In the genomic region with DNA sequence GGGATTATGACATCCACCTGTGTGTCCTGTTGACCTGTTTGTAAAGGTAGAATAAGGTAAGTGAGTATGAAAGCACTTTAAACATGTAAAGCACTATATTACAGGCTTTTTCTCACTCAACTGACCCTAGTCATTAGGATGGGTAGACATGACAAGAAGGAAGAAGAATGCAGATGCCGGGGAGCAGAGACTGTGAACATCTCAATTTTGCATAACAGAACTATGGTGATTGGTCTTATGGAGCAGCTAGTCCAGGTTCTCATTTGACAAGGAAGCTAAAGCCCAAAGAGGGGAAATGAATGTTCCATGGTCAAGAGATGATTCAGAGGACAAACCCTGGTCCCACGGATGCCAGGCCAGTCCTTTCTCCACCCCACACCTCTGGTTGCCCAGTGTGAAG, we compare ENCODE assay signal across 17 cellular contexts.
"Had no signal": no experiment of that assay in that cellular context is flagged by ENCODE, and none has a peak within 500 bp of the region (broad histone marks: within the 10 kb centered on the region; RNA-seq: fewer than 3 reads in every experiment).

No MANE protein-coding gene starts in this region.

- H3K27ac ChIP-seq: breast epithelium, SK-N-MC had no signal

- H3K4me1 ChIP-seq: breast epithelium had no signal

- H3K27me3 ChIP-seq: breast epithelium had no signal

- H3K27me3 Mint-ChIP-seq: activated CD8-positive, alpha-beta T cell treated with anti-CD3 and anti-CD28 coated beads for 36 hours; activated naive CD4-positive, alpha-beta T cell treated with anti-CD3 and anti-CD28 coated beads, Interleukin-2, amount 50 U/mL, for 24 hours had no signal

- H3K27ac Mint-ChIP-seq: activated CD8-positive, alpha-beta T cell treated with anti-CD3 and anti-CD28 coated beads for 36 hours; activated naive CD4-positive, alpha-beta T cell treated with anti-CD3 and anti-CD28 coated beads, Interleukin-2, amount 50 U/mL, for 24 hours; activated T-helper 1 cell treated with anti-CD3 and anti-CD28 coated beads, Interleukin-12 subunit alpha, Interleukin-12 subunit beta, Interleukin-2, Interleukin-4 antibody, amounts not matched to agents 30 ng/mL and 10 ng/mL and 1 ng/mL, durations not matched to agents 14 hours and 24 hours and 36 hours; T-helper 1 cell treated with Interleukin-12 subunit alpha and Interleukin-12 subunit beta and Interleukin-4 antibody, amounts not matched to agents 30 μg/mL and 1 μg/mL, for 36 hours had no signal

- H3K9me3 ChIP-seq: breast epithelium had no signal

- H3K4me1 Mint-ChIP-seq: activated naive CD4-positive, alpha-beta T cell treated with anti-CD3 and anti-CD28 coated beads, Interleukin-2, amount 50 U/mL, for 24 hours had no signal

- H3K36me3 Mint-ChIP-seq: activated naive CD4-positive, alpha-beta T cell treated with anti-CD3 and anti-CD28 coated beads, Interleukin-2, amount 50 U/mL, for 24 hours had no signal

- H3K4me3 Mint-ChIP-seq: activated CD8-positive, alpha-beta T cell treated with anti-CD3 and anti-CD28 coated beads for 36 hours; activated naive CD4-positive, alpha-beta T cell treated with anti-CD3 and anti-CD28 coated beads, Interleukin-2, amount 50 U/mL, for 24 hours; activated T-helper 1 cell treated with anti-CD3 and anti-CD28 coated beads, Interleukin-12 subunit alpha, Interleukin-12 subunit beta, Interleukin-2, Interleukin-4 antibody, amounts not matched to agents 30 ng/mL and 10 ng/mL and 1 ng/mL, durations not matched to agents 14 hours and 24 hours and 36 hours; T-helper 1 cell treated with Interleukin-12 subunit alpha and Interleukin-12 subunit beta and Interleukin-4 antibody, amounts not matched to agents 30 μg/mL and 1 μg/mL, for 36 hours had no signal

- H3K36me3 ChIP-seq: breast epithelium had no signal

- H3K4me3 ChIP-seq: breast epithelium, SK-N-MC had no signal

- DNase-seq: activated CD4-positive, alpha-beta T cell treated with anti-CD3 and anti-CD28 coated beads for 4 hours; activated CD8-positive, alpha-beta memory T cell treated with anti-CD3 and anti-CD28 coated beads, Interleukin-2, amount 50 U/mL, for 4 hours; activated effector memory CD4-positive, alpha-beta T cell treated with Interleukin-2 at 50 U/mL for 16 hours; activated naive CD4-positive, alpha-beta T cell; aorta; caudate nucleus; NCI-H1092 treated with DMSO at 0.1 percent for 48 hours; NCI-H1694 treated with DMSO at 0.1 percent for 48 hours; NCI-H69; NK-92 treated with Interleukin-12 subunit alpha and Interleukin-12 subunit beta, amount 100 ng/mL, for 24 hours; SIG-M5 had no signal

- H3K9me3 Mint-ChIP-seq: activated CD8-positive, alpha-beta T cell treated with anti-CD3 and anti-CD28 coated beads for 36 hours; activated naive CD4-positive, alpha-beta T cell treated with anti-CD3 and anti-CD28 coated beads, Interleukin-2, amount 50 U/mL, for 24 hours; activated T-helper 1 cell treated with anti-CD3 and anti-CD28 coated beads, Interleukin-12 subunit alpha, Interleukin-12 subunit beta, Interleukin-2, Interleukin-4 antibody, amounts not matched to agents 30 ng/mL and 10 ng/mL and 1 ng/mL, durations not matched to agents 14 hours and 24 hours and 36 hours; T-helper 1 cell treated with Interleukin-12 subunit alpha and Interleukin-12 subunit beta and Interleukin-4 antibody, amounts not matched to agents 30 μg/mL and 1 μg/mL, for 36 hours had no signal
